26 cellular contexts compared by ENCODE assay signal in genomic region chr16:66507731-66508239, GRCh38. TPM values are rescaled to one million over a fixed set of nuclear protein-coding genes. Genes with fewer than 3 reads are reported as not detected.
DNase-seq lines count a peak whose midpoint lies in the region; ATAC-seq and TF ChIP-seq lines count a peak whose summit lies in the region.
"Had no signal": no experiment of that assay in that cellular context is flagged by ENCODE, and none has a peak within 500 bp of the region (broad histone marks: within the 10 kb centered on the region; RNA-seq: fewer than 3 reads in every experiment).

No MANE protein-coding gene starts in this region.

- no peak for DNase-seq in Calu3
- DNase-seq in ascending aorta (ENCODE audit: low spot score in 2 of 2): peak in 1 of 2 donors; percentile 45
- no peak for DNase-seq in left colon
- no peak for DNase-seq in stimulated activated naive B cell treated with anti-CD40 and anti-IgM and Interleukin-4, amounts not matched to agents 10 μg/mL and 1 μg/mL and 100 μg/mL, for 72 hours
- DNase-seq in putamen (ENCODE audit: low spot score): no peak
- no peak for DNase-seq in activated CD4-positive, alpha-beta T cell treated with anti-CD3 and anti-CD28 coated beads, Interleukin-2, amount 50 U/mL, for 48 hours
- no peak for DNase-seq in left ventricle myocardium superior
- no peak for DNase-seq in gastrocnemius medialis
- DNase-seq: activated CD4-positive, CD25-positive, alpha-beta regulatory T cell; activated gamma-delta T cell; activated T-cell treated with anti-CD3 and anti-CD28 coated beads, Interleukin-2, amount 50 U/mL, for 1 hour; erythroblast; hippocampal formation; immature natural killer cell; NCI-H2081 treated with DMSO at 0.1 percent for 48 hours; psoas muscle; SIG-M5; SW 1271; testis had no signal

- peaks cover 75% of the 10 kb centered on the region for H3K36me3 Mint-ChIP-seq in Calu3 (ENCODE audit: insufficient read depth, unreplicated experiment)
- H3K36me3 Mint-ChIP-seq in stimulated activated naive B cell treated with anti-CD40 and anti-IgM and Interleukin-4, amounts not matched to agents 10 μg/mL and 1 μg/mL and 100 μg/mL, for 72 hours: peaks cover 0 to 4% of the 10 kb centered on the region in 2 donors
- H3K36me3 Mint-ChIP-seq: IgD-negative memory B cell had no signal

- H3K9me3 Mint-ChIP-seq in Calu3 (ENCODE audit: low read depth, unreplicated experiment): peaks cover 6% of the 10 kb centered on the region
- no peaks in the 10 kb centered on the region for H3K9me3 Mint-ChIP-seq in stimulated activated naive B cell treated with anti-CD40 and anti-IgM and Interleukin-4, amounts not matched to agents 10 μg/mL and 1 μg/mL and 100 μg/mL, for 72 hours
- H3K9me3 Mint-ChIP-seq: IgD-negative memory B cell, immature natural killer cell, neural progenitor cell had no signal

- TF ChIP-seq CTCF in Calu3 (IDR thresholded peaks at IDR 0.05; ENCODE audit: unreplicated experiment) (no peak), ascending aorta (IDR thresholded peaks at IDR 0.05) (no peak), gastrocnemius medialis (IDR thresholded peaks at IDR 0.05 in 4 of 5, conservative IDR thresholded peaks at IDR 0.05 in 1 of 5) (no peak)

- H3K27me3 Mint-ChIP-seq in Calu3 (ENCODE audit: unreplicated experiment): no peaks in the 10 kb centered on the region
- peaks cover 0 to 15% of the 10 kb centered on the region in 2 donors for H3K27me3 Mint-ChIP-seq in stimulated activated naive B cell treated with anti-CD40 and anti-IgM and Interleukin-4, amounts not matched to agents 10 μg/mL and 1 μg/mL and 100 μg/mL, for 72 hours

- H3K4me1 ChIP-seq in ascending aorta (peaks cover 26 to 60% of the 10 kb centered on the region in 2 donors), gastrocnemius medialis (peaks cover 22 to 30% of the 10 kb centered on the region in 2 donors)

- peak overlapping the region; percentile 99 for H3K27ac Mint-ChIP-seq in Calu3 (ENCODE audit: unreplicated experiment)
- no peak overlapping the region for H3K27ac Mint-ChIP-seq in stimulated activated naive B cell treated with anti-CD40 and anti-IgM and Interleukin-4, amounts not matched to agents 10 μg/mL and 1 μg/mL and 100 μg/mL, for 72 hours
- H3K27ac Mint-ChIP-seq: activated CD8-positive, alpha-beta T cell treated with anti-CD3 and anti-CD28 coated beads, Interleukin-2, amount 10 ng/mL, durations not matched to agents 7 days and 5 days; neural progenitor cell had no signal

- CTCF ChIA-PET in Calu3 (lab: Charles Lee): interaction anchor here (0.9 to 3.0 kb wide), 10 partner anchors 14 to 101 kb away, joined by 3 to 21 read pairs (median 4); partner anchors contain the start of genes CKLF and CMTM3

- H3K4me1 Mint-ChIP-seq in Calu3 (ENCODE audit: low read depth, unreplicated experiment): peaks cover 85% of the 10 kb centered on the region
- peaks cover 19 to 20% of the 10 kb centered on the region in 2 donors for H3K4me1 Mint-ChIP-seq in stimulated activated naive B cell treated with anti-CD40 and anti-IgM and Interleukin-4, amounts not matched to agents 10 μg/mL and 1 μg/mL and 100 μg/mL, for 72 hours

- no peaks in the 10 kb centered on the region for H3K9me3 ChIP-seq in ascending aorta
- H3K9me3 ChIP-seq in gastrocnemius medialis: no peaks in the 10 kb centered on the region
- H3K9me3 ChIP-seq: psoas muscle, testis had no signal

- no peak for TF ChIP-seq POLR2A in gastrocnemius medialis (IDR thresholded peaks at IDR 0.05)

- H3K4me3 Mint-ChIP-seq in Calu3 (ENCODE audit: low read depth, unreplicated experiment): peak overlapping the region; percentile 55
- H3K4me3 Mint-ChIP-seq in stimulated activated naive B cell treated with anti-CD40 and anti-IgM and Interleukin-4, amounts not matched to agents 10 μg/mL and 1 μg/mL and 100 μg/mL, for 72 hours: no peak overlapping the region
- H3K4me3 Mint-ChIP-seq: activated CD8-positive, alpha-beta T cell treated with anti-CD3 and anti-CD28 coated beads, Interleukin-2, amount 10 ng/mL, durations not matched to agents 7 days and 5 days; immature natural killer cell; neural progenitor cell had no signal

- intact Hi-C loops in Calu3 (cut with micrococcal nuclease; ENCODE audit: unreplicated experiment) (no loop called here), ascending aorta (cut with DNase I) (no loop called here), left colon (cut with DNase I, micrococcal nuclease) (no loop called here), left ventricle myocardium superior (cut with micrococcal nuclease) (no loop called here), gastrocnemius medialis (cut with DNase I; ENCODE audit: low total_unique reads) (no loop called here)

- TSS peak; percentile 2 for BruUV-seq in Calu3 (replicated peaks; lab: Mats Ljungman, UMichigan)

- ATAC-seq in left colon (peak; percentile 55), left ventricle myocardium superior (no peak), gastrocnemius medialis (no peak)
- peak; percentile 6 to 20 for ATAC-seq in stimulated activated naive B cell treated with anti-CD40 and anti-IgM and Interleukin-4, amounts not matched to agents 10 μg/mL and 1 μg/mL and 100 μg/mL, for 72 hours (replicated peaks)
- ATAC-seq: activated CD8-positive, alpha-beta T cell treated with anti-CD3 and anti-CD28 coated beads, Interleukin-2, amount 10 ng/mL, durations not matched to agents 7 days and 5 days; HCT116; psoas muscle had no signal

- H3K27ac ChIP-seq in ascending aorta: peak overlapping the region; percentile 11 to 99
- peak overlapping the region in 1 of 4 donors; percentile 11 for H3K27ac ChIP-seq in gastrocnemius medialis
- H3K27ac ChIP-seq: foreskin keratinocyte, neural progenitor cell, psoas muscle, testis had no signal

- in situ Hi-C loops in gastrocnemius medialis (cut with MboI; ENCODE audit: low sequenced_read_pairs in 4 of 4): no loop called here

- H3K4me3 ChIP-seq in ascending aorta (no peak overlapping the region), gastrocnemius medialis (no peak overlapping the region)
- H3K4me3 ChIP-seq: lung, neural progenitor cell, psoas muscle, testis had no signal

- no peaks in the 10 kb centered on the region for H3K27me3 ChIP-seq in ascending aorta
- H3K27me3 ChIP-seq in gastrocnemius medialis: no peaks in the 10 kb centered on the region
- H3K27me3 ChIP-seq: foreskin keratinocyte, neural progenitor cell, testis had no signal

- H3K36me3 ChIP-seq in ascending aorta: no peaks in the 10 kb centered on the region
- peaks cover 0 to 30% of the 10 kb centered on the region in 2 donors for H3K36me3 ChIP-seq in gastrocnemius medialis
- H3K36me3 ChIP-seq: neural progenitor cell had no signal

RNA-seq across cellular contexts. Expression of gene TK2, which starts 42.1 kb away (rescaled TPM):
- total RNA-seq in Calu3 (2022) (53.2 and 56.6 TPM in 2 replicates), ascending aorta (21.5 TPM), left colon (10 to 100 TPM; 14.5 to 19.2 TPM), left ventricle myocardium superior (16.8 TPM), gastrocnemius medialis (10 to 100 TPM; 10.6 to 22.7 (median 15.5) TPM)

RNA-seq across cellular contexts. Expression of gene CKLF, which starts 44.6 kb away (rescaled TPM):
- 217 and 293 TPM in 2 replicates for total RNA-seq in Calu3 (2022)
- not detected for total RNA-seq in ascending aorta
- total RNA-seq in left colon: 10 to 100 TPM; 27.5 to 31.8 TPM
- 9.1 TPM for total RNA-seq in left ventricle myocardium superior
- total RNA-seq in gastrocnemius medialis: 1 to 10 TPM; 5.8 to 8.5 (median 6.9) TPM

RNA-seq across cellular contexts. Expression of gene CMTM1, which starts 58.5 kb away (rescaled TPM):
- total RNA-seq in Calu3 (2022) (48.4 and 72.1 TPM in 2 replicates), ascending aorta (not detected), left colon (1 to 10 TPM; 3.4 to 4.9 TPM), left ventricle myocardium superior (2.1 TPM), gastrocnemius medialis (under 1 TPM in 1 of 4 donors, not detected in 3; 0.31 TPM)
- total RNA-seq: skeletal muscle tissue had no signal

Comparison
In these comparisons a context has a peak if more than half of its experiments do, and no peak if none do; other contexts are left out.
1. ATAC-seq: peak in left colon (single experiment) and stimulated activated naive B cell treated with anti-CD40 and anti-IgM and Interleukin-4, amounts not matched to agents 10 μg/mL and 1 μg/mL and 100 μg/mL, for 72 hours (2 of 2); none in left ventricle myocardium superior (single experiment) and gastrocnemius medialis (0 of 2).